Comparison of ENCODE assay signal across 18 cellular contexts in the genomic region with DNA sequence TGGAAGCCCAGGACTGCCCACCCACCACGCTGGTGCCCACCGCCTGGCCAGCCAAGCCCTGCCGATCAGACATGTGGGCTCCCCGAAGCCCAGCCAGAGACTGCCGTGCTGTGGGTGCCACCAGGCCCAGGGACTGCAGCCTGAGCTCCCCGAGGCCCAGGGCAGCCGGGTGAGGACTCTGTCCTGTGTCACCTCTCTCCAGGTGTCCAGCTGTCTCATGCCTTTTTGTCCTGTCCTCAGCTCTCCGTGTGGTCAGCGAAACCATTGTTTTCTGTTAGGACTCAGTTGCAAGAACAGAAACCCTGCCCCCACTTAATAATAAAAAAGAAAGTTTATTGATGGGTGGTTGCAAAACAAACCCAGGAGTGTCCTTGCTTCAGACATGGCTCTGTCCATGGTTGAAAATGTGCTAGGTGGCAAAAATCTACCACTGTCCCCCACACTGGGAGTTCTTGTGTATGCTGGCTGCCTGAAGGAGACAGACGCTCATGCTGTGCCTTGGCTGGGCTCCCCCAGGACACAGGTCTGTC. TPM values are rescaled to one million over a fixed set of nuclear protein-coding genes. Genes with fewer than 3 reads are reported as not detected.
A peak's percentile ranks its signal among the peaks of the same experiment; 100 is the strongest.
DNase-seq lines count a peak whose midpoint lies in the region; ATAC-seq and TF ChIP-seq lines count a peak whose summit lies in the region.
"Had no signal": no experiment of that assay in that cellular context is flagged by ENCODE, and none has a peak within 500 bp of the region (broad histone marks: within the 10 kb centered on the region; RNA-seq: fewer than 3 reads in every experiment).

No MANE protein-coding gene starts in this region.

- no peak overlapping the region for H3K4me2 ChIP-seq in DND-41 (ENCODE audit: insufficient read depth, low read length)
- no peak overlapping the region for H3K4me2 ChIP-seq in hepatocyte
- H3K4me2 ChIP-seq: A549, neural progenitor cell had no signal

- H3K4me1 ChIP-seq in DND-41 (ENCODE audit: insufficient read depth, low read length), result peaks cover 50% of the 10 kb centered on the region
- H3K4me1 ChIP-seq in effector memory CD4-positive, alpha-beta T cell (ENCODE audit: control insufficient read depth, insufficient read depth, low read length, poor library complexity, severe bottlenecking), result peaks cover 90% of the 10 kb centered on the region
- peaks cover 92% of the 10 kb centered on the region for H3K4me1 ChIP-seq in psoas muscle
- H3K4me1 ChIP-seq in hepatocyte (ENCODE audit: insufficient read depth), result no peaks in the 10 kb centered on the region
- H3K4me1 ChIP-seq: A549, neural progenitor cell had no signal

- peaks cover 54% of the 10 kb centered on the region for H3K36me3 Mint-ChIP-seq in activated CD8-positive, alpha-beta memory T cell treated with anti-CD3 and anti-CD28 coated beads, Interleukin-2, amount 10 ng/mL, durations not matched to agents 7 days and 5 days

- peak overlapping the region; percentile 39; the same call in 1 of the 2 replicates for H3K27ac ChIP-seq in DND-41 (ENCODE audit: low read length)
- peak overlapping the region; percentile 91 for H3K27ac ChIP-seq in effector memory CD4-positive, alpha-beta T cell (ENCODE audit: insufficient read depth, low read length, poor library complexity, severe bottlenecking)
- H3K27ac ChIP-seq in psoas muscle, result peak overlapping the region; percentile 86
- H3K27ac ChIP-seq in hepatocyte, result no peak overlapping the region
- H3K27ac ChIP-seq: A549, neural progenitor cell had no signal

- no peak overlapping the region for H3K9ac ChIP-seq in DND-41 (ENCODE audit: low read depth, low read length)
- H3K9ac ChIP-seq: neural progenitor cell had no signal

- H3K27me3 ChIP-seq in DND-41 (ENCODE audit: insufficient read depth, low read length, poor library complexity) (no peaks in the 10 kb centered on the region), psoas muscle (ENCODE audit: insufficient read depth in 3 of 3, low read length in 2 of 3) (no peaks in the 10 kb centered on the region), hepatocyte (no peaks in the 10 kb centered on the region)
- no peaks in the 10 kb centered on the region for H3K27me3 ChIP-seq in effector memory CD4-positive, alpha-beta T cell (replicated peaks; ENCODE audit: control insufficient read depth, insufficient read depth, low read length, poor library complexity, severe bottlenecking)
- H3K27me3 ChIP-seq: neural progenitor cell had no signal

- no peak overlapping the region for H3K4me3 Mint-ChIP-seq in activated CD8-positive, alpha-beta memory T cell treated with anti-CD3 and anti-CD28 coated beads, Interleukin-2, amount 10 ng/mL, durations not matched to agents 7 days and 5 days
- H3K4me3 Mint-ChIP-seq: activated naive CD4-positive, alpha-beta T cell treated with anti-CD3 and anti-CD28 coated beads, Interleukin-2, amount 50 U/mL, for 24 hours; neural progenitor cell had no signal

- peak overlapping the region; percentile 63 for H3K27ac Mint-ChIP-seq in activated CD8-positive, alpha-beta memory T cell treated with anti-CD3 and anti-CD28 coated beads, Interleukin-2, amount 10 ng/mL, durations not matched to agents 7 days and 5 days
- H3K27ac Mint-ChIP-seq: neural progenitor cell had no signal

- H3K27me3 Mint-ChIP-seq in activated CD8-positive, alpha-beta memory T cell treated with anti-CD3 and anti-CD28 coated beads, Interleukin-2, amount 10 ng/mL, durations not matched to agents 7 days and 5 days, result no peaks in the 10 kb centered on the region
- H3K27me3 Mint-ChIP-seq: activated naive CD4-positive, alpha-beta T cell treated with anti-CD3 and anti-CD28 coated beads, Interleukin-2, amount 50 U/mL, for 24 hours had no signal

- H2AFZ ChIP-seq in DND-41 (ENCODE audit: low read depth, low read length), result no peak overlapping the region
- no peak overlapping the region for H2AFZ ChIP-seq in hepatocyte
- H2AFZ ChIP-seq: neural progenitor cell, PC-9 had no signal

- intact Hi-C loops in psoas muscle (cut with DNase I), result no loop called here

- H3K9me3 ChIP-seq in DND-41 (ENCODE audit: insufficient read depth, low read length, severe bottlenecking), result no peaks in the 10 kb centered on the region
- no peaks in the 10 kb centered on the region for H3K9me3 ChIP-seq in effector memory CD4-positive, alpha-beta T cell (ENCODE audit: control insufficient read depth, low read length)
- H3K9me3 ChIP-seq in psoas muscle, result no peaks in the 10 kb centered on the region
- no peaks in the 10 kb centered on the region for H3K9me3 ChIP-seq in hepatocyte (ENCODE audit: low read depth)
- H3K9me3 ChIP-seq: A549 had no signal

- ATAC-seq in activated CD8-positive, alpha-beta memory T cell treated with anti-CD3 and anti-CD28 coated beads, Interleukin-2, amount 10 ng/mL, durations not matched to agents 7 days and 5 days, result no peak
- ATAC-seq in DND-41 (ENCODE audit: insufficient read depth, low read depth) (no peak), psoas muscle (no peak)
- ATAC-seq: A549, SK-N-SH treated with all-trans-retinoic acid at 6 μM for 48 hours had no signal

- no peaks in the 10 kb centered on the region for H3K9me3 Mint-ChIP-seq in activated CD8-positive, alpha-beta memory T cell treated with anti-CD3 and anti-CD28 coated beads, Interleukin-2, amount 10 ng/mL, durations not matched to agents 7 days and 5 days (ENCODE audit: low read depth)
- H3K9me3 Mint-ChIP-seq: activated naive CD4-positive, alpha-beta T cell treated with anti-CD3 and anti-CD28 coated beads, Interleukin-2, amount 50 U/mL, for 24 hours; neural progenitor cell had no signal

- H3K79me2 ChIP-seq in DND-41 (ENCODE audit: insufficient read depth, low read length) (peaks cover 24% of the 10 kb centered on the region), hepatocyte (no peaks in the 10 kb centered on the region)

- 55 to 72% (median 55%) methylated on average over 10 of the region's 10 CpGs for WGBS in psoas muscle, 3 donors
- 95% methylated on average over 10 of the region's 10 CpGs for WGBS in hepatocyte (ENCODE audit: low lambda C conversion rate, missing lambda C conversion rate)

- no peaks in the 10 kb centered on the region for H3K9me2 ChIP-seq in hepatocyte (replicated peaks; ENCODE audit: insufficient read depth)

- no peak for TF ChIP-seq CTCF in DND-41 (IDR thresholded peaks at IDR 0.05; ENCODE audit: borderline replicate concordance, extremely low read depth, low read length, poor library complexity, severe bottlenecking)
- TF ChIP-seq CTCF in psoas muscle (IDR thresholded peaks at IDR 0.05), result no peak
- TF ChIP-seq CTCF in hepatocyte (IDR thresholded peaks at IDR 0.05; ENCODE audit: poor library complexity), result no peak

- peaks cover 33% of the 10 kb centered on the region for H3K36me3 ChIP-seq in DND-41 (ENCODE audit: insufficient read depth, low read length)
- peaks cover 27% of the 10 kb centered on the region for H3K36me3 ChIP-seq in effector memory CD4-positive, alpha-beta T cell (ENCODE audit: control insufficient read depth, insufficient read depth, low read length)
- H3K36me3 ChIP-seq in psoas muscle (ENCODE audit: insufficient read depth in 1 of 2, low read depth in 1 of 2), result peaks cover 12 to 23% of the 10 kb centered on the region in 2 donors
- no peaks in the 10 kb centered on the region for H3K36me3 ChIP-seq in hepatocyte (replicated peaks; ENCODE audit: insufficient read depth, low read depth)
- H3K36me3 ChIP-seq: neural progenitor cell had no signal

- no peak overlapping the region for H3K4me3 ChIP-seq in DND-41 (ENCODE audit: low read depth in 1 of 2, low read length in 2 of 2)
- H3K4me3 ChIP-seq in effector memory CD4-positive, alpha-beta T cell (ENCODE audit: insufficient read depth, low read depth, low read length, poor library complexity, severe bottlenecking), result no peak overlapping the region
- no peak overlapping the region for H3K4me3 ChIP-seq in psoas muscle
- no peak overlapping the region for H3K4me3 ChIP-seq in hepatocyte
- H3K4me3 ChIP-seq: A549, neural progenitor cell, PC-9 had no signal

- H3K4me1 Mint-ChIP-seq in activated CD8-positive, alpha-beta memory T cell treated with anti-CD3 and anti-CD28 coated beads, Interleukin-2, amount 10 ng/mL, durations not matched to agents 7 days and 5 days, result peaks cover 86% of the 10 kb centered on the region

- DNase-seq in activated CD8-positive, alpha-beta memory T cell treated with anti-CD3 and anti-CD28 coated beads, Interleukin-2, amount 10 ng/mL, durations not matched to agents 7 days and 5 days, result no peak
- DNase-seq in activated CD8-positive, alpha-beta memory T cell treated with anti-CD3 and anti-CD28 coated beads for 24 hours, result no peak
- no peak for DNase-seq in DND-41
- no peak for DNase-seq in effector memory CD4-positive, alpha-beta T cell
- no peak for DNase-seq in psoas muscle
- no peak for DNase-seq in T-helper 2 cell
- no peak for DNase-seq in hepatocyte (ENCODE audit: low spot score)
- DNase-seq in nucleus accumbens (lab: John Stamatoyannopoulos, UW), result no peak
- DNase-seq: GDM1; mammary epithelial cell; NCI-H1694 treated with DMSO at 0.1 percent for 48 hours; NCI-H510A; PC-9; stimulated activated CD4-positive, alpha-beta T cell treated with anti-CD3 and anti-CD28 coated beads, Interleukin-4, amount 100 ng/mL, for 24 hours had no signal

- CTCF ChIA-PET in activated CD8-positive, alpha-beta memory T cell treated with anti-CD3 and anti-CD28 coated beads, Interleukin-2, amount 10 ng/mL, durations not matched to agents 7 days and 5 days (lab: Charles Lee), result interaction anchor here (11.2 kb wide), 1 partner anchor 8 kb away, joined by 85 read pairs; a partner anchor contains a TSS

- H4K20me1 ChIP-seq in DND-41 (ENCODE audit: insufficient read depth, low read length), result no peaks in the 10 kb centered on the region
- no peaks in the 10 kb centered on the region for H4K20me1 ChIP-seq in hepatocyte (ENCODE audit: insufficient read depth, poor library complexity, severe bottlenecking)

RNA-seq across cellular contexts. Expression of a gene that starts 9.9 kb away (rescaled TPM):
- total RNA-seq in activated CD8-positive, alpha-beta memory T cell treated with anti-CD3 and anti-CD28 coated beads, Interleukin-2, amount 10 ng/mL, durations not matched to agents 7 days and 5 days, result 10 to 100 TPM; 42.4 to 64.1 TPM
- total RNA-seq in psoas muscle (100 to 1,000 TPM in 1 of 4 donors, 10 to 100 TPM in 2, 1 to 10 TPM in 1; 5.1 to 119 (median 44.0) TPM), hepatocyte (2.7 TPM in 2 replicates)
- polyA plus RNA-seq in psoas muscle (10 to 100 TPM; 60.2 to 77.0 (median 73.8) TPM), hepatocyte (2.4 and 5.8 TPM in 2 replicates)

RNA-seq across cellular contexts. Expression of a gene that starts 39.9 kb away (rescaled TPM):
- 10 to 100 TPM; 43.6 to 44.1 TPM for total RNA-seq in activated CD8-positive, alpha-beta memory T cell treated with anti-CD3 and anti-CD28 coated beads, Interleukin-2, amount 10 ng/mL, durations not matched to agents 7 days and 5 days
- total RNA-seq in psoas muscle, result 10 to 100 TPM; 37.5 to 93.3 (median 55.6) TPM
- polyA plus RNA-seq in psoas muscle, result 100 to 1,000 TPM in 1 of 3 donors, 10 to 100 TPM in 2; 46.8 to 142 (median 68.4) TPM
- total RNA-seq in hepatocyte, result 52.1 and 57.2 TPM in 2 replicates
- 39.5 and 41.5 TPM in 2 replicates for polyA plus RNA-seq in hepatocyte
